In the genomic region with DNA sequence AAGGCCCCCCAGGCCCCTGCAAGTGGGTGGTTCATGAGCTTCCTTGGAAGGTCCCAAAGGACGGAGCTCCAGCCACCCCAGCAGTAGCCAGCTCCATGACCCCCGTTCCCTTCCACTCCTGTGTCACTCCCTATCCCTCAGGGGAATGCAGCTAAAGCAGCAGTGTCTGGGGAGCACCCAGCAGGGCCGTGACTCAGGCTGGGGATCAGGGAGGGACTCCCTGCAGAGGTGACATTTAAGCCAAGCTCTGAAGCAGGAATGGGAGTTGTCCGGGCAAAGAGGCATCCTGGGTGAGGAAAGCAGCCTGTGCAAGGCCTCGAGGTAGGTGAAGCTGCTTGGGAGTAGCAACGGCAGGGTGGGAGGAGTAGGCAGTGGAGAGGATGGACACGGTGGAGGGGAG, we compare ENCODE assay signal across 25 cellular contexts. TPM values are rescaled to one million over a fixed set of nuclear protein-coding genes. Genes with fewer than 3 reads are reported as not detected.
"Had no signal": no experiment of that assay in that cellular context is flagged by ENCODE, and none has a peak within 500 bp of the region (broad histone marks: within the 10 kb centered on the region; RNA-seq: fewer than 3 reads in every experiment).

No MANE protein-coding gene starts in this region.

- H3K27ac Mint-ChIP-seq: activated naive CD8-positive, alpha-beta T cell; activated T-cell treated with anti-CD3 and anti-CD28 coated beads, Interleukin-2, amount 50 U/mL, for 72 hours; dendritic cell treated with granulocyte-macrophage colony-stimulating factor and Interleukin-4, amounts not matched to agents 40 ng/mL and 50 ng/mL, for 4 days; mesothelial cell of epicardium; nephron progenitor cell had no signal

- ATAC-seq: activated T-cell treated with anti-CD3 and anti-CD28 coated beads, Interleukin-2, amount 50 U/mL, for 72 hours; left cardiac atrium had no signal

- H3K36me3 Mint-ChIP-seq: activated naive CD8-positive, alpha-beta T cell; mesothelial cell of epicardium; naive B cell had no signal

- H3K4me3 ChIP-seq: right atrium auricular region, tibial nerve had no signal

- H3K9ac ChIP-seq: parathyroid adenoma had no signal

- H3K4me1 Mint-ChIP-seq: central memory CD8-positive, alpha-beta T cell; mesothelial cell of epicardium had no signal

- H3K27ac ChIP-seq: epithelial cell of prostate, parathyroid adenoma, right atrium auricular region, tibial nerve had no signal

- H2AFZ ChIP-seq: parathyroid adenoma had no signal

- H3K36me3 ChIP-seq: right atrium auricular region, tibial nerve had no signal

- H3K27me3 ChIP-seq: right atrium auricular region had no signal

- DNase-seq: activated CD4-positive, alpha-beta T cell treated with anti-CD3 and anti-CD28 coated beads for 4 hours; activated CD4-positive, alpha-beta T cell treated with anti-CD3 and anti-CD28 coated beads, Interleukin-2, amount 50 U/mL, for 4 hours; activated effector memory CD4-positive, alpha-beta T cell treated with Interleukin-2 at 50 U/mL for 16 hours; activated naive CD4-positive, alpha-beta T cell treated with Interleukin-2 at 50 U/mL for 16 hours; activated T-cell treated with anti-CD3 and anti-CD28 coated beads for 4 hours; activated T-cell treated with anti-CD3 and anti-CD28 coated beads, Interleukin-2, amount 50 U/mL, for 72 hours; anterior cingulate cortex; effector CD4-positive, alpha-beta T cell; left cardiac atrium; mammary epithelial cell; naive B cell; nucleus accumbens; stimulated activated CD4-positive, alpha-beta T cell treated with anti-CD3 and anti-CD28 coated beads, Interleukin-15, amount 100 ng/mL, for 24 hours; stimulated activated CD4-positive, alpha-beta T cell treated with anti-CD3 and anti-CD28 coated beads, Interleukin-2, amount 100 ng/mL, for 24 hours; stimulated activated naive CD4-positive, alpha-beta T cell had no signal

- H3K4me3 Mint-ChIP-seq: activated naive CD8-positive, alpha-beta T cell; activated T-cell treated with anti-CD3 and anti-CD28 coated beads, Interleukin-2, amount 50 U/mL, for 72 hours; central memory CD8-positive, alpha-beta T cell; dendritic cell treated with granulocyte-macrophage colony-stimulating factor and Interleukin-4, amounts not matched to agents 40 ng/mL and 50 ng/mL, for 4 days; mesothelial cell of epicardium; nephron progenitor cell had no signal

- H3K79me2 ChIP-seq: parathyroid adenoma had no signal

- H3K9me3 ChIP-seq: right atrium auricular region had no signal

- H3K4me1 ChIP-seq: parathyroid adenoma, right atrium auricular region had no signal

- H3K9me3 Mint-ChIP-seq: activated T-cell treated with anti-CD3 and anti-CD28 coated beads, Interleukin-2, amount 50 U/mL, for 72 hours; central memory CD8-positive, alpha-beta T cell; dendritic cell treated with granulocyte-macrophage colony-stimulating factor and Interleukin-4, amounts not matched to agents 40 ng/mL and 50 ng/mL, for 4 days; mesothelial cell of epicardium; naive B cell; nephron progenitor cell had no signal

RNA-seq across cellular contexts. Expression of a gene that starts 11.1 kb away (rescaled TPM):
- total RNA-seq: left cardiac atrium, right atrium auricular region had no signal
- polyA plus RNA-seq: liver had no signal
